12 cellular contexts compared by ENCODE assay signal in genomic region chr10:82982110-82982608, GRCh38.
DNase-seq lines count a peak whose midpoint lies in the region; ATAC-seq and TF ChIP-seq lines count a peak whose summit lies in the region.
"Had no signal": no experiment of that assay in that cellular context is flagged by ENCODE, and none has a peak within 500 bp of the region (broad histone marks: within the 10 kb centered on the region; RNA-seq: fewer than 3 reads in every experiment).

No MANE protein-coding gene starts in this region.

- DNase-seq in AG10803 (ENCODE audit: low read depth) = peak; percentile 94
- DNase-seq in RKO (ENCODE audit: low spot score) = peak; percentile 72
- peak; percentile 88 to 98 for DNase-seq in fibroblast of lung (ENCODE audit: low read depth in 2 of 2)
- no peak for DNase-seq in activated naive CD4-positive, alpha-beta T cell treated with anti-CD3 and anti-CD28 coated beads, Interleukin-2, amount 50 U/mL, for 16 hours
- no peak for DNase-seq in OCI-LY7 (ENCODE audit: low spot score)
- DNase-seq in natural killer cell = no peak
- DNase-seq in activated effector memory CD4-positive, alpha-beta T cell treated with Interleukin-2 at 50 U/mL for 16 hours = no peak

- H3K27me3 ChIP-seq in fibroblast of lung (ENCODE audit: control insufficient read depth, insufficient read depth, low read length) (no peaks in the 10 kb centered on the region), neuron (ENCODE audit: insufficient read depth, low read length) (no peaks in the 10 kb centered on the region)

- CTCF ChIA-PET in OCI-LY7 (lab: Charles Lee; ENCODE audit: unreplicated experiment) = no interaction called here

- no peaks in the 10 kb centered on the region for H3K27me3 Mint-ChIP-seq in natural killer cell (ENCODE audit: low read depth in 2 of 2)

- H2AFZ ChIP-seq in fibroblast of lung (ENCODE audit: low read length) = peak overlapping the region; percentile 24
- H2AFZ ChIP-seq in neuron (ENCODE audit: low read depth, low read length) = peak overlapping the region; percentile 20
- no peak overlapping the region for H2AFZ ChIP-seq in OCI-LY7 (ENCODE audit: low read length)

- H3K4me2 ChIP-seq in fibroblast of lung (ENCODE audit: extremely low read depth, insufficient read depth, low read length) = peak overlapping the region; percentile 46
- H3K4me2 ChIP-seq in OCI-LY7 (ENCODE audit: low read length) = no peak overlapping the region

- ATAC-seq in natural killer cell = no peak

- H3K4me3 ChIP-seq in AG10803 (ENCODE audit: low read length) = no peak overlapping the region
- no peak overlapping the region for H3K4me3 ChIP-seq in fibroblast of lung (replicated peaks in 1 of 4; ENCODE audit: control extremely low read depth in 1 of 4, insufficient read depth in 1 of 4, low read depth in 3 of 4, low read length in 4 of 4)
- no peak overlapping the region for H3K4me3 ChIP-seq in neuron (ENCODE audit: low read length)
- no peak overlapping the region for H3K4me3 ChIP-seq in OCI-LY7 (ENCODE audit: low read depth, low read length, poor library complexity, severe bottlenecking)
- H3K4me3 ChIP-seq: coronary artery, HAP-1, SK-N-MC had no signal

- H4K20me1 ChIP-seq in fibroblast of lung (ENCODE audit: control insufficient read depth, extremely low read depth, insufficient read depth, low read length) (no peaks in the 10 kb centered on the region), OCI-LY7 (ENCODE audit: insufficient read depth, low read length) (no peaks in the 10 kb centered on the region)

- no peak overlapping the region for H3K27ac Mint-ChIP-seq in natural killer cell

- no peaks in the 10 kb centered on the region for H3K36me3 Mint-ChIP-seq in natural killer cell

- H3K4me3 Mint-ChIP-seq in natural killer cell = no peak overlapping the region

- no peaks in the 10 kb centered on the region for H3K9me2 ChIP-seq in OCI-LY7 (ENCODE audit: insufficient read depth, low read length)

- H3K4me1 Mint-ChIP-seq in natural killer cell = no peaks in the 10 kb centered on the region

- BruUV-seq in OCI-LY7 (replicated peaks; lab: Mats Ljungman, UMichigan) = no TSS peak

- POLR2A ChIA-PET in OCI-LY7 (lab: Charles Lee) = no interaction called here

- H3K79me2 ChIP-seq in fibroblast of lung (ENCODE audit: control insufficient read depth, insufficient read depth, low read length) (no peaks in the 10 kb centered on the region), OCI-LY7 (ENCODE audit: insufficient read depth, low read depth, low read length) (no peaks in the 10 kb centered on the region)

- H3K9me3 Mint-ChIP-seq in natural killer cell = peaks cover 2 to 7% of the 10 kb centered on the region in 2 donors

- H3K27ac ChIP-seq in fibroblast of lung (ENCODE audit: insufficient read depth, low read length) (peak overlapping the region; percentile 79), OCI-LY7 (ENCODE audit: low read depth, low read length, poor library complexity, severe bottlenecking) (no peak overlapping the region)
- H3K27ac ChIP-seq: HL-60, SK-N-MC had no signal

- no peak overlapping the region for H3K9ac ChIP-seq in fibroblast of lung (ENCODE audit: insufficient read depth, low read length)

- no peak for TF ChIP-seq CTCF in AG10803 (conservative IDR thresholded peaks at IDR 0.05; ENCODE audit: low read length)
- TF ChIP-seq CTCF in fibroblast of lung (conservative IDR thresholded peaks at IDR 0.05 in 1 of 2, IDR thresholded peaks at IDR 0.05 in 1 of 2; ENCODE audit: low read depth in 1 of 2, low read length in 2 of 2) = no peak
- no peak for TF ChIP-seq CTCF in OCI-LY7 (conservative IDR thresholded peaks at IDR 0.05; ENCODE audit: low read length)
- no peak for TF ChIP-seq CTCF in natural killer cell (IDR thresholded peaks at IDR 0.05)

- H3K9me3 ChIP-seq in fibroblast of lung (ENCODE audit: control insufficient read depth, insufficient read depth, low read depth, low read length) (no peaks in the 10 kb centered on the region), neuron (ENCODE audit: low read length) (no peaks in the 10 kb centered on the region), OCI-LY7 (ENCODE audit: low read length) (no peaks in the 10 kb centered on the region)
- H3K9me3 ChIP-seq: HAP-1 had no signal

- intact Hi-C loops in OCI-LY7 (cut with micrococcal nuclease; ENCODE audit: unreplicated experiment) = no loop called here
- intact Hi-C loops in natural killer cell (cut with micrococcal nuclease) = no loop called here

- H3K36me3 ChIP-seq in fibroblast of lung (ENCODE audit: control insufficient read depth, insufficient read depth, low read length) = no peaks in the 10 kb centered on the region
- H3K36me3 ChIP-seq in neuron (ENCODE audit: insufficient read depth, low read length) = no peaks in the 10 kb centered on the region
- H3K36me3 ChIP-seq in OCI-LY7 (ENCODE audit: insufficient read depth, low read length) = no peaks in the 10 kb centered on the region
- H3K36me3 ChIP-seq: HAP-1 had no signal

- H3K4me1 ChIP-seq in fibroblast of lung (ENCODE audit: control insufficient read depth, extremely low read depth, insufficient read depth, low read length) (peaks cover 13% of the 10 kb centered on the region), neuron (ENCODE audit: insufficient read depth, low read length) (peaks cover 14% of the 10 kb centered on the region), OCI-LY7 (ENCODE audit: insufficient read depth, low read length, poor library complexity, severe bottlenecking) (no peaks in the 10 kb centered on the region)
- H3K4me1 ChIP-seq: HAP-1 had no signal

Comparison
In these comparisons a context has a peak if more than half of its experiments do, and no peak if none do; other contexts are left out.
1. DNase-seq: peak in AG10803 (single experiment), RKO (single experiment) and fibroblast of lung (2 of 2); none in activated naive CD4-positive, alpha-beta T cell treated with anti-CD3 and anti-CD28 coated beads, Interleukin-2, amount 50 U/mL, for 16 hours (single experiment), OCI-LY7 (single experiment), natural killer cell (single experiment) and activated effector memory CD4-positive, alpha-beta T cell treated with Interleukin-2 at 50 U/mL for 16 hours (single experiment).